1 cellular context compared by ENCODE assay signal in the genomic region with DNA sequence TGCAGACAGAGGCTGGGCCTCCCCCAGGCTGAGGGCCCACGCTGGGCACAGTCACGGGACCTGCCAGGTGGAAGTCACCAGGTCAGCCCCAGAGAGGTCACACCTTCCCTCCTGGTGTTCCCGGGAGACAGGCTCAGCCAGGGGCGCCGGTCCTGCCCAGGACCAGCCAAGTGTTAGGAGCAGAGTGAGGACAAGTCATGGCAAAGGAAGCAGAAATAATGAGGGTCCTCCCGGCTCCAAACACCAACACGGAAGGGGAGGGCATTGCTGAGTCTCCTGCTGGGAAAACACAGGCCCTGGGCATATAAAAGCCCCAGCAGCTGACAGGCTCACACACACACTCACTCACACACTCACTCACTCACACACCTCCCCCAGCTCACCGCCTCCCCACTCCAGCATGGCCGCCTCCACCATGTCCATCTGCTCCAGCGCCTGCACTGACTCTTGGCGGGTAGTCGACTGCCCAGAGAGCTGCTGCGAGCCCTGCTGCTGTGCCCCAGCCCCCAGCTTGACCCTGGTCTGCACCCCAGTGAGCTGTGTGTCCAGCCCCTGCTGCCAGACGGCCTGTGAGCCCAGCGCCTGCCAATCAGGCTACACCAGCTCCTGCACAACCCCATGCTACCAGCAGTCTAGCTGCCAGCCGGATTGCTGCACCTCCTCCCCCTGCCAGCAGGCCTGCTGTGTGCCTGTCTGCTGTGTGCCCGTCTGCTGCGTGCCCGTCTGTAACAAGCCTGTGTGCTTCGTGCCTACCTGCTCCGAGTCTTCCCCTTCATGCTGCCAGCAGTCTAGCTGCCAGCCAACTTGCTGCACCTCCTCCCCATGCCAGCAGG.
TF ChIP-seq lines count a peak whose summit lies in the region.

Gene KRTAP10-10, plus strand, starts transcription at position 339 of the 833 bp plus-strand sequence. Its CDS starts 62 bp downstream, at position 401.

TF ChIP-seq in K562, 482 proteins besides CTCF, POLR2A, EP300 and RAD21:
- no peak for TF ChIP-seq ARID1B (IDR thresholded peaks at IDR 0.05)
- no peak for TF ChIP-seq FOXP4 (CRISPR knock-in tag; IDR thresholded peaks at IDR 0.05; ENCODE audit: borderline replicate concordance)
- TF ChIP-seq MGA (IDR thresholded peaks at IDR 0.05) = no peak
- TF ChIP-seq ZNF212 (CRISPR knock-in tag; IDR thresholded peaks at IDR 0.05) = no peak
- TF ChIP-seq ZNF133 (CRISPR knock-in tag; IDR thresholded peaks at IDR 0.05) = no peak
- TF ChIP-seq PRDM10 (IDR thresholded peaks at IDR 0.05; ENCODE audit: partially characterized antibody) = no peak
- TF ChIP-seq SNRNP70 (optimal IDR thresholded peaks at IDR 0.05; ENCODE audit: low read depth, low read length) = no peak
- no peak for TF ChIP-seq MEF2A (IDR thresholded peaks at IDR 0.05; ENCODE audit: control insufficient read depth, low read depth, low read length)
- TF ChIP-seq PHF21A (IDR thresholded peaks at IDR 0.05; ENCODE audit: borderline replicate concordance, low read depth) = no peak
- no peak for TF ChIP-seq NEUROD1 (IDR thresholded peaks at IDR 0.05; ENCODE audit: borderline replicate concordance, low read depth, low read length, partially characterized antibody)
- no peak for TF ChIP-seq HNRNPUL1 (IDR thresholded peaks at IDR 0.05; ENCODE audit: low read length)
- TF ChIP-seq CBX2 (IDR thresholded peaks at IDR 0.05; ENCODE audit: insufficient read depth, low read length, poor library complexity, severe bottlenecking) = no peak
- TF ChIP-seq MNT (conservative IDR thresholded peaks at IDR 0.05) = no peak
- no peak for TF ChIP-seq PRMT5 (CRISPR knock-in tag; IDR thresholded peaks at IDR 0.05)
- no peak for TF ChIP-seq TCF7 (IDR thresholded peaks at IDR 0.05; ENCODE audit: borderline replicate concordance)
- TF ChIP-seq, protein P1, sequence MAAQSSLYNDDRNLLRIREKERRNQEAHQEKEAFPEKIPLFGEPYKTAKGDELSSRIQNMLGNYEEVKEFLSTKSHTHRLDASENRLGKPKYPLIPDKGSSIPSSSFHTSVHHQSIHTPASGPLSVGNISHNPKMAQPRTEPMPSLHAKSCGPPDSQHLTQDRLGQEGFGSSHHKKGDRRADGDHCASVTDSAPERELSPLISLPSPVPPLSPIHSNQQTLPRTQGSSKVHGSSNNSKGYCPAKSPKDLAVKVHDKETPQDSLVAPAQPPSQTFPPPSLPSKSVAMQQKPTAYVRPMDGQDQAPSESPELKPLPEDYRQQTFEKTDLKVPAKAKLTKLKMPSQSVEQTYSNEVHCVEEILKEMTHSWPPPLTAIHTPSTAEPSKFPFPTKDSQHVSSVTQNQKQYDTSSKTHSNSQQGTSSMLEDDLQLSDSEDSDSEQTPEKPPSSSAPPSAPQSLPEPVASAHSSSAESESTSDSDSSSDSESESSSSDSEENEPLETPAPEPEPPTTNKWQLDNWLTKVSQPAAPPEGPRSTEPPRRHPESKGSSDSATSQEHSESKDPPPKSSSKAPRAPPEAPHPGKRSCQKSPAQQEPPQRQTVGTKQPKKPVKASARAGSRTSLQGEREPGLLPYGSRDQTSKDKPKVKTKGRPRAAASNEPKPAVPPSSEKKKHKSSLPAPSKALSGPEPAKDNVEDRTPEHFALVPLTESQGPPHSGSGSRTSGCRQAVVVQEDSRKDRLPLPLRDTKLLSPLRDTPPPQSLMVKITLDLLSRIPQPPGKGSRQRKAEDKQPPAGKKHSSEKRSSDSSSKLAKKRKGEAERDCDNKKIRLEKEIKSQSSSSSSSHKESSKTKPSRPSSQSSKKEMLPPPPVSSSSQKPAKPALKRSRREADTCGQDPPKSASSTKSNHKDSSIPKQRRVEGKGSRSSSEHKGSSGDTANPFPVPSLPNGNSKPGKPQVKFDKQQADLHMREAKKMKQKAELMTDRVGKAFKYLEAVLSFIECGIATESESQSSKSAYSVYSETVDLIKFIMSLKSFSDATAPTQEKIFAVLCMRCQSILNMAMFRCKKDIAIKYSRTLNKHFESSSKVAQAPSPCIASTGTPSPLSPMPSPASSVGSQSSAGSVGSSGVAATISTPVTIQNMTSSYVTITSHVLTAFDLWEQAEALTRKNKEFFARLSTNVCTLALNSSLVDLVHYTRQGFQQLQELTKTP (IDR thresholded peaks at IDR 0.05; ENCODE audit: low read depth in 1 of 2, partially characterized antibody in 2 of 2) = no peak
- no peak for TF ChIP-seq KLF16 (IDR thresholded peaks at IDR 0.05)
